8 cellular contexts compared by ENCODE assay signal in genomic region chr6:38773338-38773737, GRCh38. TPM values are rescaled to one million over a fixed set of nuclear protein-coding genes. Genes with fewer than 3 reads are reported as not detected.
DNase-seq lines count a peak whose midpoint lies in the region; ATAC-seq, FAIRE-seq and TF ChIP-seq lines count a peak whose summit lies in the region.

No MANE protein-coding gene starts in this region.

- DNase-seq in AML-193 (lab: John Stamatoyannopoulos, UW) (peak; percentile 22 to 36), GM12892 (ENCODE audit: insufficient read length) (no peak), UCSD-AML1 (lab: John Stamatoyannopoulos, UW; ENCODE audit: unreplicated experiment) (peak; percentile 16), islet precursor cell (peak; percentile 75), C1 segment of cervical spinal cord (lab: John Stamatoyannopoulos, UW) (no peak), NCI-H187 (lab: John Stamatoyannopoulos, UW) (no peak), NCI-H1048 (lab: John Stamatoyannopoulos, UW) (no peak)

- TF ChIP-seq POLR2A in GM12892 (IDR thresholded peaks at IDR 0.05; ENCODE audit: low read depth, low read length): no peak

- ATAC-seq in HG03159 (IDR thresholded peaks at IDR 0.05; ENCODE audit: unreplicated experiment): no peak

- peak; percentile 76 for FAIRE-seq in GM12892 (lab: Jason Lieb, UNC)

RNA-seq across cellular contexts. Expression of gene DNAH8, which starts 58.2 kb away (rescaled TPM):
- polyA plus RNA-seq in GM12892 (2012; ENCODE audit: missing spikeins): 1.5 TPM

Comparison
In these comparisons a context has a peak if more than half of its experiments do, and no peak if none do; other contexts are left out.
1. DNase-seq: peak in AML-193 (2 of 2), UCSD-AML1 (single experiment) and islet precursor cell (single experiment); none in GM12892 (single experiment), C1 segment of cervical spinal cord (0 of 14), NCI-H187 (0 of 2) and NCI-H1048 (single experiment).